ENCODE assay signal across 14 cellular contexts in the genomic region with DNA sequence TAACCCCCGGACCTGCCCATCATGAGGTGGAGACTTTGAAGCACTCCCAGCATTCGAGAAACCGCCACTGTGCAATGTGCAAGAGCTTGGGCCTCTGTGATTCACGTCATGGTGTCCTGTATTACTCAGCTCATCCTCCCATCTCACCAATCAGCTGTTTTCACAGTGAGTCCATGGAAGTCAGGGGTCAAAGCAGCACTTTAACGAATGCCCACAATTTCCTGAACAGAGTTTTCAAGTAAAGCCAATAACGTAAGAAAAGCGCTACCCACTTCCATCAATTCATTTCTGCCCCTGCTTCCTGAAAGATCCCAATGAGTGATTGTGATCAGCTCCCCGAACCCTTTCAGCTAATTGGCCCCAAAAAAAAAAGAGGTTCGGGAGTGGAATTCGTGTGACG.
DNase-seq lines count a peak whose midpoint lies in the region; ATAC-seq and TF ChIP-seq lines count a peak whose summit lies in the region.
"Had no signal": no experiment of that assay in that cellular context is flagged by ENCODE, and none has a peak within 500 bp of the region (broad histone marks: within the 10 kb centered on the region; RNA-seq: fewer than 3 reads in every experiment).

No MANE protein-coding gene starts in this region.

- no peak for ATAC-seq in IMR-90 (ENCODE audit: low read depth)
- peak; percentile 79 for ATAC-seq in activated T-helper 17 cell treated with anti-CD3 and anti-CD28 coated beads, Interleukin-2, amount 50 U/mL, for 72 hours (replicated peaks)

- no peaks in the 10 kb centered on the region for H3K36me3 ChIP-seq in IMR-90 (ENCODE audit: control insufficient read depth, insufficient read depth, low read length)

- DNase-seq in EH (ENCODE audit: low read depth) (peak; percentile 5), IMR-90 (peak; percentile 41), iris pigment epithelial cell (ENCODE audit: low read depth) (peak; percentile 91), NCI-H510A (lab: John Stamatoyannopoulos, UW) (no peak), progenitor cell of endocrine pancreas (ENCODE audit: low spot score, unreplicated experiment) (no peak), nucleus accumbens (lab: John Stamatoyannopoulos, UW) (no peak), GM10248 (ENCODE audit: extremely low spot score) (no peak)
- DNase-seq: activated CD4-positive, CD25-positive, alpha-beta regulatory T cell treated with anti-CD3 and anti-CD28 coated beads, Interleukin-2, amount 50 U/mL, for 72 hours; CD4-positive, CD25-positive, alpha-beta regulatory T cell; immature natural killer cell; KG1; naive B cell; testis had no signal

- no peak overlapping the region for H4K91ac ChIP-seq in IMR-90 (ENCODE audit: insufficient read depth, low read depth, low read length)

- TF ChIP-seq POLR2A in IMR-90 (IDR thresholded peaks at IDR 0.05; ENCODE audit: low read depth, low read length): no peak

- no peak overlapping the region for H3K14ac ChIP-seq in IMR-90 (replicated peaks; ENCODE audit: low read depth, low read length)

- H2AK9ac ChIP-seq in IMR-90 (replicated peaks; ENCODE audit: low read depth, low read length, poor library complexity): no peak overlapping the region

- H2AK5ac ChIP-seq in IMR-90 (ENCODE audit: low read depth, low read length): no peak overlapping the region

- TF ChIP-seq CTCF in IMR-90 (conservative IDR thresholded peaks at IDR 0.05; ENCODE audit: low read depth, low read length) (no peak), progenitor cell of endocrine pancreas (IDR thresholded peaks at IDR 0.05; ENCODE audit: unreplicated experiment) (no peak), GM10248 (IDR thresholded peaks at IDR 0.05; ENCODE audit: control extremely low read depth, extremely low read depth, low read depth, missing control alignments) (no peak)

- no peak for TF ChIP-seq RAD21 in IMR-90 (IDR thresholded peaks at IDR 0.05; ENCODE audit: low read length)

- dilution Hi-C loops in IMR-90 (cut with HindIII; ENCODE audit: low sequenced_read_pairs, unreplicated experiment): loop anchor here (25.0 kb wide), 1 partner anchor 348 kb away; no protein-coding TSS in a partner anchor

- H3K9me3 ChIP-seq in IMR-90 (ENCODE audit: control insufficient read depth, insufficient read depth, low read length): no peaks in the 10 kb centered on the region
- H3K9me3 ChIP-seq: testis had no signal

- no peaks in the 10 kb centered on the region for H4K20me1 ChIP-seq in IMR-90 (ENCODE audit: insufficient read depth, low read length)

- no peak overlapping the region for H3K23ac ChIP-seq in IMR-90 (ENCODE audit: low read depth, low read length)

- H3K27me3 ChIP-seq in IMR-90 (ENCODE audit: control insufficient read depth, insufficient read depth, low read length): peaks cover 7% of the 10 kb centered on the region
- H3K27me3 ChIP-seq: testis had no signal

- in situ Hi-C loops in IMR-90 (cut with MboI; ENCODE audit: low sequenced_read_pairs): loop anchor here (5.0 kb wide), 1 partner anchor 348 kb away; no protein-coding TSS in a partner anchor

- no peak overlapping the region for H4K8ac ChIP-seq in IMR-90 (ENCODE audit: low read depth in 2 of 2, low read length in 2 of 2)

- no peak overlapping the region for H4K5ac ChIP-seq in IMR-90 (ENCODE audit: low read depth, low read length)

- H3K9ac ChIP-seq in IMR-90 (ENCODE audit: low read depth, low read length): no peak overlapping the region

- H3K18ac ChIP-seq in IMR-90 (ENCODE audit: low read depth, low read length): no peak overlapping the region

- H3K27ac Mint-ChIP-seq in activated T-helper 17 cell treated with anti-CD3 and anti-CD28 coated beads, Interleukin-2, amount 50 U/mL, for 72 hours: no peak overlapping the region
- H3K27ac Mint-ChIP-seq in progenitor cell of endocrine pancreas: no peak overlapping the region
- H3K27ac Mint-ChIP-seq: CD4-positive, CD25-positive, alpha-beta regulatory T cell; immature natural killer cell; naive B cell had no signal

- 78% methylated on average over 4 of the region's 11 CpGs; no CpG with 5 or more reads in 1 of the 2 experiments for WGBS in IMR-90 (ENCODE audit: extremely low coverage in 2 of 2, insufficient read length in 1 of 2), 2 experiments

- no peak overlapping the region for H2AFZ ChIP-seq in IMR-90 (replicated peaks; ENCODE audit: low read length, poor library complexity)

- H2BK15ac ChIP-seq in IMR-90 (ENCODE audit: low read depth, low read length): no peak overlapping the region

- no peak overlapping the region for H2BK20ac ChIP-seq in IMR-90 (ENCODE audit: low read depth, low read length)

- H3K27me3 Mint-ChIP-seq in activated T-helper 17 cell treated with anti-CD3 and anti-CD28 coated beads, Interleukin-2, amount 50 U/mL, for 72 hours: peaks cover 40% of the 10 kb centered on the region
- H3K27me3 Mint-ChIP-seq in progenitor cell of endocrine pancreas: peaks cover 17% of the 10 kb centered on the region

- H3K4me2 ChIP-seq in IMR-90 (ENCODE audit: low read depth, low read length): no peak overlapping the region

- H2BK5ac ChIP-seq in IMR-90 (ENCODE audit: low read depth, low read length, poor library complexity, severe bottlenecking): no peak overlapping the region

- CTCF ChIA-PET in IMR-90 (lab: Yijun Ruan, JAX) (interaction anchor here (0.6 to 5.8 kb wide), 4 partner anchors 14 to 349 kb away, joined by 3 to 43 read pairs (median 4); no protein-coding TSS in a partner anchor), GM10248 (lab: Yijun Ruan, JAX) (interaction anchor here (0.7 to 9.3 kb wide), 18 partner anchors 7 to 1803 kb away, joined by 3 to 184 read pairs (median 4); no protein-coding TSS in a partner anchor)

- H3K4me3 ChIP-seq in IMR-90 (ENCODE audit: insufficient read depth, low read depth, low read length): no peak overlapping the region
- H3K4me3 ChIP-seq: testis had no signal

- H3K9me1 ChIP-seq in IMR-90 (ENCODE audit: insufficient read depth, low read length): no peaks in the 10 kb centered on the region

- H3K56ac ChIP-seq in IMR-90 (ENCODE audit: extremely low read depth, insufficient read depth, low read length): no peak overlapping the region

- H3K4me1 ChIP-seq in IMR-90 (ENCODE audit: control insufficient read depth, insufficient read depth, low read length): no peaks in the 10 kb centered on the region
- H3K4me1 ChIP-seq: testis had no signal

- no peaks in the 10 kb centered on the region for H3K36me3 Mint-ChIP-seq in activated T-helper 17 cell treated with anti-CD3 and anti-CD28 coated beads, Interleukin-2, amount 50 U/mL, for 72 hours (ENCODE audit: low read depth)
- no peaks in the 10 kb centered on the region for H3K36me3 Mint-ChIP-seq in progenitor cell of endocrine pancreas (ENCODE audit: insufficient read depth)
- H3K36me3 Mint-ChIP-seq: CD4-positive, CD25-positive, alpha-beta regulatory T cell; immature natural killer cell; naive B cell had no signal

- no peak overlapping the region for H3K4me3 Mint-ChIP-seq in activated T-helper 17 cell treated with anti-CD3 and anti-CD28 coated beads, Interleukin-2, amount 50 U/mL, for 72 hours
- H3K4me3 Mint-ChIP-seq in progenitor cell of endocrine pancreas (ENCODE audit: low read depth): no peak overlapping the region
- H3K4me3 Mint-ChIP-seq: CD4-positive, CD25-positive, alpha-beta regulatory T cell; immature natural killer cell; naive B cell had no signal

- H3K9me3 Mint-ChIP-seq in activated T-helper 17 cell treated with anti-CD3 and anti-CD28 coated beads, Interleukin-2, amount 50 U/mL, for 72 hours: no peaks in the 10 kb centered on the region
- no peaks in the 10 kb centered on the region for H3K9me3 Mint-ChIP-seq in progenitor cell of endocrine pancreas (ENCODE audit: low read depth)
- H3K9me3 Mint-ChIP-seq: immature natural killer cell, naive B cell had no signal

- H3K79me1 ChIP-seq in IMR-90 (ENCODE audit: low read depth in 1 of 2, low read length in 2 of 2): no peaks in the 10 kb centered on the region

- POLR2A ChIA-PET in IMR-90 (lab: Charles Lee; ENCODE audit: unreplicated experiment) (no interaction called here), GM10248 (lab: Yijun Ruan, JAX) (no interaction called here)

- no TSS peak for BruUV-seq in IMR-90 (replicated peaks; lab: Mats Ljungman, UMichigan)

- H3K4me1 Mint-ChIP-seq in activated T-helper 17 cell treated with anti-CD3 and anti-CD28 coated beads, Interleukin-2, amount 50 U/mL, for 72 hours: no peaks in the 10 kb centered on the region
- peaks cover 7% of the 10 kb centered on the region for H3K4me1 Mint-ChIP-seq in progenitor cell of endocrine pancreas (ENCODE audit: low read depth)
- H3K4me1 Mint-ChIP-seq: CD4-positive, CD25-positive, alpha-beta regulatory T cell; immature natural killer cell; naive B cell had no signal

- intact Hi-C loops in IMR-90 (cut with micrococcal nuclease): loop anchor here (1.0 kb wide), 1 partner anchor 31 kb away; no protein-coding TSS in a partner anchor

- no peak overlapping the region for H3K27ac ChIP-seq in IMR-90 (ENCODE audit: insufficient read depth, low read length)
- H3K27ac ChIP-seq: testis had no signal

- no peak overlapping the region for H3K4ac ChIP-seq in IMR-90 (ENCODE audit: low read depth, low read length)

- no peak overlapping the region for H2BK120ac ChIP-seq in IMR-90 (ENCODE audit: low read depth, low read length)

TF ChIP-seq in IMR-90, 13 proteins besides CTCF, POLR2A, EP300 and RAD21:
- TF ChIP-seq MAZ (IDR thresholded peaks at IDR 0.05; ENCODE audit: borderline replicate concordance, low read depth, low read length) (no peak), MAFK (IDR thresholded peaks at IDR 0.05; ENCODE audit: low read depth, low read length) (no peak)

Comparison
In these comparisons a context has a peak if more than half of its experiments do, and no peak if none do; other contexts are left out.
1. DNase-seq: peak in EH (single experiment), IMR-90 (single experiment) and iris pigment epithelial cell (single experiment); none in NCI-H510A (single experiment), progenitor cell of endocrine pancreas (single experiment), nucleus accumbens (0 of 56) and GM10248 (single experiment).